ENCODE assay signal across 17 cellular contexts in genomic region chr1:177495878-177496277, GRCh38.
"Had no signal": no experiment of that assay in that cellular context is flagged by ENCODE, and none has a peak within 500 bp of the region (broad histone marks: within the 10 kb centered on the region; RNA-seq: fewer than 3 reads in every experiment).

No MANE protein-coding gene starts in this region.

- ATAC-seq: activated CD4-positive, alpha-beta T cell treated with anti-CD3 and anti-CD28 coated beads for 36 hours; effector memory CD8-positive, alpha-beta T cell; gastrocnemius medialis; heart left ventricle; naive thymus-derived CD4-positive, alpha-beta T cell; sciatic nerve; stimulated activated effector memory CD8-positive, alpha-beta T cell treated with anti-CD3 and anti-CD28 coated beads, Interleukin-12 subunit alpha, Interleukin-12 subunit beta, amount 100 ng/mL, for 72 hours had no signal

- H3K4me3 ChIP-seq: ascending aorta, gastrocnemius medialis, heart left ventricle, left ventricle myocardium inferior, stomach had no signal

- H3K9ac ChIP-seq: parathyroid adenoma had no signal

- H2AFZ ChIP-seq: parathyroid adenoma had no signal

- DNase-seq: activated CD4-positive, alpha-beta T cell treated with anti-CD3 and anti-CD28 coated beads for 36 hours; activated CD4-positive, alpha-beta T cell treated with anti-CD3 and anti-CD28 coated beads, Interleukin-2, amount 50 U/mL, for 48 hours; activated gamma-delta T cell; effector memory CD8-positive, alpha-beta T cell; gastrocnemius medialis; heart left ventricle; immature natural killer cell; kidney glomerular epithelial cell; left ventricle myocardium inferior; naive thymus-derived CD4-positive, alpha-beta T cell; stimulated activated CD4-positive, alpha-beta T cell treated with anti-CD3 and anti-CD28 coated beads, Interleukin-4, amount 100 ng/mL, for 24 hours; stomach; trophoblast cell had no signal

- H3K36me3 ChIP-seq: ascending aorta, gastrocnemius medialis, heart left ventricle, left ventricle myocardium inferior, stomach had no signal

- H3K27ac ChIP-seq: ascending aorta, gastrocnemius medialis, heart left ventricle, left ventricle myocardium inferior, parathyroid adenoma, stomach had no signal

- H3K4me1 ChIP-seq: ascending aorta, gastrocnemius medialis, heart left ventricle, left ventricle myocardium inferior, parathyroid adenoma, stomach had no signal

- H3K79me2 ChIP-seq: parathyroid adenoma had no signal

- H3K9me3 ChIP-seq: gastrocnemius medialis had no signal

- H3K27me3 ChIP-seq: ascending aorta, gastrocnemius medialis, stomach had no signal
